25 cellular contexts compared by ENCODE assay signal in the genomic region with DNA sequence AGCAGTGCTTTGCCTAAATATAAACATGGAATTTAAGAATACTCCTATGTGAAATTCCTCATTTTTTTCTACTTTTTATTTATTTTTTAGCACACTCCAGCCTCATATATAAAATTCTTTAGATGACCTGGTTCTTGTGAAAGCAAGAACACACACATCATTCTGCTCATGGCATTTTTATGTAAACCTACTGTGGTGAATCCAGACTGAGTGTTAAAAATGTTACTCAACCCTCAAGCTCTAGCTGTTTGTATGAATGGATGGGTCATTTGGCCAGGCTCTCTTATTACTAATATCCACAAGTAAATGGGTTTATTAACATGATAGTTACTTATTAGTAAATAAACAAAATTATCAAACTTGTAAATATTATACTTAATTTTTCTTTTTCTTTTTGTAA.
A peak's percentile ranks its signal among the peaks of the same experiment; 100 is the strongest.
DNase-seq lines count a peak whose midpoint lies in the region; TF ChIP-seq lines count a peak whose summit lies in the region.
"Had no signal": no experiment of that assay in that cellular context is flagged by ENCODE, and none has a peak within 500 bp of the region (broad histone marks: within the 10 kb centered on the region; RNA-seq: fewer than 3 reads in every experiment).

No MANE protein-coding gene starts in this region.

- POLR2A ChIA-PET in AG04449 (lab: Yijun Ruan, JAX) = no interaction called here

- H3K27me3 ChIP-seq in SJCRH30 = no peaks in the 10 kb centered on the region

- H3K4me3 ChIP-seq in AG04449 (ENCODE audit: low read depth, low read length) (no peak overlapping the region), fibroblast of villous mesenchyme (ENCODE audit: low read depth, low read length) (no peak overlapping the region), SJCRH30 (no peak overlapping the region)
- H3K4me3 ChIP-seq: PC-9 had no signal

- no peaks in the 10 kb centered on the region for H3K36me3 ChIP-seq in SJCRH30

- no peak overlapping the region for H3K27ac ChIP-seq in SJCRH30
- H3K27ac ChIP-seq: PC-9 had no signal

- CTCF ChIA-PET in AG04449 (lab: Yijun Ruan, JAX) = interaction anchor here (0.7 kb wide), 1 partner anchor 9 kb away, joined by 3 read pairs; no protein-coding TSS in a partner anchor

- H3K9me3 ChIP-seq in SJCRH30 (replicated peaks) = no peaks in the 10 kb centered on the region

- TF ChIP-seq CTCF in AG04449 (IDR thresholded peaks at IDR 0.05; ENCODE audit: insufficient read depth, low read length, missing control alignments) (no peak), fibroblast of villous mesenchyme (IDR thresholded peaks at IDR 0.05; ENCODE audit: insufficient read depth, low read depth, low read length) (no peak)

- H3K4me1 ChIP-seq in SJCRH30 = no peaks in the 10 kb centered on the region

- DNase-seq in AG04449 (ENCODE audit: low read depth, low spot score) = peak; percentile 58
- DNase-seq in EL = peak; percentile 29
- peak; percentile 9 for DNase-seq in amniotic epithelial cell (ENCODE audit: low read depth)
- DNase-seq in fibroblast of villous mesenchyme (ENCODE audit: low read depth) = peak; percentile 73
- DNase-seq in activated effector memory CD4-positive, alpha-beta T cell treated with anti-CD3 and anti-CD28 coated beads, Interleukin-2, amount 50 U/mL, for 16 hours = no peak
- DNase-seq in NCI-H1930 (lab: John Stamatoyannopoulos, UW) = no peak
- DNase-seq in SJCRH30 = no peak
- no peak for DNase-seq in MV-4-11 (lab: John Stamatoyannopoulos, UW)
- DNase-seq: AML-193; C1 segment of cervical spinal cord; CD4-positive, alpha-beta memory T cell; COR-L47; DMS79; H7; KBM-7; NCI-H1105 treated with DMSO at 0.1 percent for 48 hours; NCI-H146; NCI-H2029; NCI-H446 treated with DMSO at 0.1 percent for 48 hours; NCI-H526; NCI-H82; NK-92 treated with Interleukin-12 subunit alpha and Interleukin-12 subunit beta, amount 100 ng/mL, for 24 hours; PC-9; RPMI8226; SHP77 had no signal

Comparison
In these comparisons a context has a peak if more than half of its experiments do, and no peak if none do; other contexts are left out.
1. DNase-seq: peak in AG04449 (single experiment), EL (single experiment), amniotic epithelial cell (single experiment) and fibroblast of villous mesenchyme (single experiment); none in activated effector memory CD4-positive, alpha-beta T cell treated with anti-CD3 and anti-CD28 coated beads, Interleukin-2, amount 50 U/mL, for 16 hours (single experiment), NCI-H1930 (0 of 2), SJCRH30 (0 of 2) and MV-4-11 (single experiment).